In the genomic region with DNA sequence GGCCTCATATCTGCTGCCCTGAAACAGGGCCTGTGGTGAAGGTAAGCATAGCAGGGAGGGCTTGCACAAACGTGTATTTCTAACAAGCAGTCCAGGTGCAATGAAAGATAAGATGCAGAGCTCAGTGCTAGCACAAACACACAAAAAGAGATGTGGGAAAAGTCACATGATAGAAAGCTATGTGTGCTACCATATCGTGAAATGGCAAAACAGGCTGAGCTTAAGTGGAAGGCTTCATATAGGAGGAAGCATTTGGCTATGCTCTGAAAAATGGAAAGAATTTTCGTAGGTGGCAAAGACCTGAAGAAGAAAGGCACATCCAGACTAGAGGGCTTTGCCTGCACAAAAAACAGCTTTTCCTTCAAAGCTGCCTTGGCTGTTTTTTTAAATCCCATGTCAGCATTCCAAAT, we compare ENCODE assay signal across 1 cellular context.
TF ChIP-seq lines count a peak whose summit lies in the region.

No MANE protein-coding gene starts in this region.

TF ChIP-seq in K562, 482 proteins besides CTCF, POLR2A, EP300 and RAD21 (continued from another document and continues in another):
- TF ChIP-seq ZNF436 (CRISPR knock-in tag; IDR thresholded peaks at IDR 0.05), result peak; percentile 72
- TF ChIP-seq, protein P1, sequence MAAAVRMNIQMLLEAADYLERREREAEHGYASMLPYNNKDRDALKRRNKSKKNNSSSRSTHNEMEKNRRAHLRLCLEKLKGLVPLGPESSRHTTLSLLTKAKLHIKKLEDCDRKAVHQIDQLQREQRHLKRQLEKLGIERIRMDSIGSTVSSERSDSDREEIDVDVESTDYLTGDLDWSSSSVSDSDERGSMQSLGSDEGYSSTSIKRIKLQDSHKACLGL (CRISPR knock-in tag; IDR thresholded peaks at IDR 0.05; ENCODE audit: borderline replicate concordance, poor library complexity, severe bottlenecking), result no peak
- TF ChIP-seq STAG1 (CRISPR knock-in tag; IDR thresholded peaks at IDR 0.05; ENCODE audit: borderline replicate concordance), result no peak
- no peak for TF ChIP-seq ZFP30 (CRISPR knock-in tag; IDR thresholded peaks at IDR 0.05; ENCODE audit: borderline replicate concordance)
- peak in 1 of 2 experiments; percentile 64; a peak in 1 of 4 replicates for TF ChIP-seq ARNT (IDR thresholded peaks at IDR 0.05)
- TF ChIP-seq ZBTB8A (IDR thresholded peaks at IDR 0.05; ENCODE audit: partially characterized antibody), result no peak
- TF ChIP-seq, protein P2, sequence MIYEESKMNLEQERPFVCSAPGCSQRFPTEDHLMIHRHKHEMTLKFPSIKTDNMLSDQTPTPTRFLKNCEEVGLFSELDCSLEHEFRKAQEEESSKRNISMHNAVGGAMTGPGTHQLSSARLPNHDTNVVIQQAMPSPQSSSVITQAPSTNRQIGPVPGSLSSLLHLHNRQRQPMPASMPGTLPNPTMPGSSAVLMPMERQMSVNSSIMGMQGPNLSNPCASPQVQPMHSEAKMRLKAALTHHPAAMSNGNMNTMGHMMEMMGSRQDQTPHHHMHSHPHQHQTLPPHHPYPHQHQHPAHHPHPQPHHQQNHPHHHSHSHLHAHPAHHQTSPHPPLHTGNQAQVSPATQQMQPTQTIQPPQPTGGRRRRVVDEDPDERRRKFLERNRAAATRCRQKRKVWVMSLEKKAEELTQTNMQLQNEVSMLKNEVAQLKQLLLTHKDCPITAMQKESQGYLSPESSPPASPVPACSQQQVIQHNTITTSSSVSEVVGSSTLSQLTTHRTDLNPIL (CRISPR knock-in tag; IDR thresholded peaks at IDR 0.05), result no peak
- no peak for TF ChIP-seq HMG20A (CRISPR knock-in tag; conservative IDR thresholded peaks at IDR 0.05)
- TF ChIP-seq SP1 (CRISPR knock-in tag; IDR thresholded peaks at IDR 0.05), result no peak
- TF ChIP-seq ZNF124 (CRISPR knock-in tag; IDR thresholded peaks at IDR 0.05), result no peak
- peak; percentile 22; the same call in 1 of the 2 replicates for TF ChIP-seq PTTG1 (tag; IDR thresholded peaks at IDR 0.05; ENCODE audit: low read depth)
- TF ChIP-seq MXI1 (IDR thresholded peaks at IDR 0.05; ENCODE audit: low read depth, low read length), result no peak
- TF ChIP-seq, protein P3, sequence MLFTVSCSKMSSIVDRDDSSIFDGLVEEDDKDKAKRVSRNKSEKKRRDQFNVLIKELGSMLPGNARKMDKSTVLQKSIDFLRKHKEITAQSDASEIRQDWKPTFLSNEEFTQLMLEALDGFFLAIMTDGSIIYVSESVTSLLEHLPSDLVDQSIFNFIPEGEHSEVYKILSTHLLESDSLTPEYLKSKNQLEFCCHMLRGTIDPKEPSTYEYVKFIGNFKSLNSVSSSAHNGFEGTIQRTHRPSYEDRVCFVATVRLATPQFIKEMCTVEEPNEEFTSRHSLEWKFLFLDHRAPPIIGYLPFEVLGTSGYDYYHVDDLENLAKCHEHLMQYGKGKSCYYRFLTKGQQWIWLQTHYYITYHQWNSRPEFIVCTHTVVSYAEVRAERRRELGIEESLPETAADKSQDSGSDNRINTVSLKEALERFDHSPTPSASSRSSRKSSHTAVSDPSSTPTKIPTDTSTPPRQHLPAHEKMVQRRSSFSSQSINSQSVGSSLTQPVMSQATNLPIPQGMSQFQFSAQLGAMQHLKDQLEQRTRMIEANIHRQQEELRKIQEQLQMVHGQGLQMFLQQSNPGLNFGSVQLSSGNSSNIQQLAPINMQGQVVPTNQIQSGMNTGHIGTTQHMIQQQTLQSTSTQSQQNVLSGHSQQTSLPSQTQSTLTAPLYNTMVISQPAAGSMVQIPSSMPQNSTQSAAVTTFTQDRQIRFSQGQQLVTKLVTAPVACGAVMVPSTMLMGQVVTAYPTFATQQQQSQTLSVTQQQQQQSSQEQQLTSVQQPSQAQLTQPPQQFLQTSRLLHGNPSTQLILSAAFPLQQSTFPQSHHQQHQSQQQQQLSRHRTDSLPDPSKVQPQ (CRISPR knock-in tag; IDR thresholded peaks at IDR 0.05; ENCODE audit: borderline replicate concordance), result no peak
- no peak; the same call in 1 of the 2 replicates for TF ChIP-seq ZNF76 (CRISPR knock-in tag; IDR thresholded peaks at IDR 0.05; ENCODE audit: borderline replicate concordance)
- TF ChIP-seq ZNF146 (CRISPR knock-in tag; IDR thresholded peaks at IDR 0.05; ENCODE audit: unreplicated experiment), result no peak
- TF ChIP-seq CHD2 (IDR thresholded peaks at IDR 0.05; ENCODE audit: low read depth, low read length), result no peak
- TF ChIP-seq RAD51 (IDR thresholded peaks at IDR 0.05; ENCODE audit: borderline replicate concordance, low read depth), result peak; percentile 86
- TF ChIP-seq RBM34 (IDR thresholded peaks at IDR 0.05; ENCODE audit: borderline replicate concordance, insufficient read depth, low read length), result no peak
- TF ChIP-seq, protein P4, sequence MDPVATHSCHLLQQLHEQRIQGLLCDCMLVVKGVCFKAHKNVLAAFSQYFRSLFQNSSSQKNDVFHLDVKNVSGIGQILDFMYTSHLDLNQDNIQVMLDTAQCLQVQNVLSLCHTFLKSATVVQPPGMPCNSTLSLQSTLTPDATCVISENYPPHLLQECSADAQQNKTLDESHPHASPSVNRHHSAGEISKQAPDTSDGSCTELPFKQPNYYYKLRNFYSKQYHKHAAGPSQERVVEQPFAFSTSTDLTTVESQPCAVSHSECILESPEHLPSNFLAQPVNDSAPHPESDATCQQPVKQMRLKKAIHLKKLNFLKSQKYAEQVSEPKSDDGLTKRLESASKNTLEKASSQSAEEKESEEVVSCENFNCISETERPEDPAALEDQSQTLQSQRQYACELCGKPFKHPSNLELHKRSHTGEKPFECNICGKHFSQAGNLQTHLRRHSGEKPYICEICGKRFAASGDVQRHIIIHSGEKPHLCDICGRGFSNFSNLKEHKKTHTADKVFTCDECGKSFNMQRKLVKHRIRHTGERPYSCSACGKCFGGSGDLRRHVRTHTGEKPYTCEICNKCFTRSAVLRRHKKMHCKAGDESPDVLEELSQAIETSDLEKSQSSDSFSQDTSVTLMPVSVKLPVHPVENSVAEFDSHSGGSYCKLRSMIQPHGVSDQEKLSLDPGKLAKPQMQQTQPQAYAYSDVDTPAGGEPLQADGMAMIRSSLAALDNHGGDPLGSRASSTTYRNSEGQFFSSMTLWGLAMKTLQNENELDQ (CRISPR knock-in tag; IDR thresholded peaks at IDR 0.05; ENCODE audit: borderline replicate concordance), result no peak
- no peak for TF ChIP-seq ZNF174 (CRISPR knock-in tag; IDR thresholded peaks at IDR 0.05)
- TF ChIP-seq, protein P5, sequence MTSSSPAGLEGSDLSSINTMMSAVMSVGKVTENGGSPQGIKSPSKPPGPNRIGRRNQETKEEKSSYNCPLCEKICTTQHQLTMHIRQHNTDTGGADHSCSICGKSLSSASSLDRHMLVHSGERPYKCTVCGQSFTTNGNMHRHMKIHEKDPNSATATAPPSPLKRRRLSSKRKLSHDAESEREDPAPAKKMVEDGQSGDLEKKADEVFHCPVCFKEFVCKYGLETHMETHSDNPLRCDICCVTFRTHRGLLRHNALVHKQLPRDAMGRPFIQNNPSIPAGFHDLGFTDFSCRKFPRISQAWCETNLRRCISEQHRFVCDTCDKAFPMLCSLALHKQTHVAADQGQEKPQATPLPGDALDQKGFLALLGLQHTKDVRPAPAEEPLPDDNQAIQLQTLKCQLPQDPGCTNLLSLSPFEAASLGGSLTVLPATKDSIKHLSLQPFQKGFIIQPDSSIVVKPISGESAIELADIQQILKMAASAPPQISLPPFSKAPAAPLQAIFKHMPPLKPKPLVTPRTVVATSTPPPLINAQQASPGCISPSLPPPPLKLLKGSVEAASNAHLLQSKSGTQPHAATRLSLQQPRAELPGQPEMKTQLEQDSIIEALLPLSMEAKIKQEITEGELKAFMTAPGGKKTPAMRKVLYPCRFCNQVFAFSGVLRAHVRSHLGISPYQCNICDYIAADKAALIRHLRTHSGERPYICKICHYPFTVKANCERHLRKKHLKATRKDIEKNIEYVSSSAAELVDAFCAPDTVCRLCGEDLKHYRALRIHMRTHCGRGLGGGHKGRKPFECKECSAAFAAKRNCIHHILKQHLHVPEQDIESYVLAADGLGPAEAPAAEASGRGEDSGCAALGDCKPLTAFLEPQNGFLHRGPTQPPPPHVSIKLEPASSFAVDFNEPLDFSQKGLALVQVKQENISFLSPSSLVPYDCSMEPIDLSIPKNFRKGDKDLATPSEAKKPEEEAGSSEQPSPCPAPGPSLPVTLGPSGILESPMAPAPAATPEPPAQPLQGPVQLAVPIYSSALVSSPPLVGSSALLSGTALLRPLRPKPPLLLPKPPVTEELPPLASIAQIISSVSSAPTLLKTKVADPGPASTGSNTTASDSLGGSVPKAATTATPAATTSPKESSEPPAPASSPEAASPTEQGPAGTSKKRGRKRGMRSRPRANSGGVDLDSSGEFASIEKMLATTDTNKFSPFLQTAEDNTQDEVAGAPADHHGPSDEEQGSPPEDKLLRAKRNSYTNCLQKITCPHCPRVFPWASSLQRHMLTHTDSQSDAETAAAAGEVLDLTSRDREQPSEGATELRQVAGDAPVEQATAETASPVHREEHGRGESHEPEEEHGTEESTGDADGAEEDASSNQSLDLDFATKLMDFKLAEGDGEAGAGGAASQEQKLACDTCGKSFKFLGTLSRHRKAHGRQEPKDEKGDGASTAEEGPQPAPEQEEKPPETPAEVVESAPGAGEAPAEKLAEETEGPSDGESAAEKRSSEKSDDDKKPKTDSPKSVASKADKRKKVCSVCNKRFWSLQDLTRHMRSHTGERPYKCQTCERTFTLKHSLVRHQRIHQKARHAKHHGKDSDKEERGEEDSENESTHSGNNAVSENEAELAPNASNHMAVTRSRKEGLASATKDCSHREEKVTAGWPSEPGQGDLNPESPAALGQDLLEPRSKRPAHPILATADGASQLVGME (CRISPR knock-in tag; IDR thresholded peaks at IDR 0.05), result peak; percentile 48; the same call in 1 of the 2 replicates
- TF ChIP-seq, protein P6, sequence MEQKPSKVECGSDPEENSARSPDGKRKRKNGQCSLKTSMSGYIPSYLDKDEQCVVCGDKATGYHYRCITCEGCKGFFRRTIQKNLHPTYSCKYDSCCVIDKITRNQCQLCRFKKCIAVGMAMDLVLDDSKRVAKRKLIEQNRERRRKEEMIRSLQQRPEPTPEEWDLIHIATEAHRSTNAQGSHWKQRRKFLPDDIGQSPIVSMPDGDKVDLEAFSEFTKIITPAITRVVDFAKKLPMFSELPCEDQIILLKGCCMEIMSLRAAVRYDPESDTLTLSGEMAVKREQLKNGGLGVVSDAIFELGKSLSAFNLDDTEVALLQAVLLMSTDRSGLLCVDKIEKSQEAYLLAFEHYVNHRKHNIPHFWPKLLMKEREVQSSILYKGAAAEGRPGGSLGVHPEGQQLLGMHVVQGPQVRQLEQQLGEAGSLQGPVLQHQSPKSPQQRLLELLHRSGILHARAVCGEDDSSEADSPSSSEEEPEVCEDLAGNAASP (IDR thresholded peaks at IDR 0.05), result no peak
- TF ChIP-seq MECOM (CRISPR knock-in tag; IDR thresholded peaks at IDR 0.05), result no peak
- TF ChIP-seq, protein P7, sequence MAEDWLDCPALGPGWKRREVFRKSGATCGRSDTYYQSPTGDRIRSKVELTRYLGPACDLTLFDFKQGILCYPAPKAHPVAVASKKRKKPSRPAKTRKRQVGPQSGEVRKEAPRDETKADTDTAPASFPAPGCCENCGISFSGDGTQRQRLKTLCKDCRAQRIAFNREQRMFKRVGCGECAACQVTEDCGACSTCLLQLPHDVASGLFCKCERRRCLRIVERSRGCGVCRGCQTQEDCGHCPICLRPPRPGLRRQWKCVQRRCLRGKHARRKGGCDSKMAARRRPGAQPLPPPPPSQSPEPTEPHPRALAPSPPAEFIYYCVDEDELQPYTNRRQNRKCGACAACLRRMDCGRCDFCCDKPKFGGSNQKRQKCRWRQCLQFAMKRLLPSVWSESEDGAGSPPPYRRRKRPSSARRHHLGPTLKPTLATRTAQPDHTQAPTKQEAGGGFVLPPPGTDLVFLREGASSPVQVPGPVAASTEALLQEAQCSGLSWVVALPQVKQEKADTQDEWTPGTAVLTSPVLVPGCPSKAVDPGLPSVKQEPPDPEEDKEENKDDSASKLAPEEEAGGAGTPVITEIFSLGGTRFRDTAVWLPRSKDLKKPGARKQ (CRISPR knock-in tag; IDR thresholded peaks at IDR 0.05), result no peak
- no peak for TF ChIP-seq RBFOX2 (IDR thresholded peaks at IDR 0.05; ENCODE audit: low read depth, low read length)
- no peak for TF ChIP-seq ZKSCAN1 (IDR thresholded peaks at IDR 0.05; ENCODE audit: low read depth, low read length)
